Comparison of ENCODE assay signal across 9 cellular contexts in genomic region chr18:37019157-37019571, GRCh38.
DNase-seq lines count a peak whose midpoint lies in the region; ATAC-seq, FAIRE-seq and TF ChIP-seq lines count a peak whose summit lies in the region.
"Had no signal": no experiment of that assay in that cellular context is flagged by ENCODE, and none has a peak within 500 bp of the region (broad histone marks: within the 10 kb centered on the region; RNA-seq: fewer than 3 reads in every experiment).

No MANE protein-coding gene starts in this region.

- no peak overlapping the region for H3K4me3 ChIP-seq in SK-N-SH (ENCODE audit: low read depth in 2 of 2, low read length in 1 of 2)
- no peak overlapping the region for H3K4me3 ChIP-seq in keratinocyte (ENCODE audit: control insufficient read depth in 2 of 3, extremely low read depth in 1 of 3, insufficient read depth in 2 of 3, low read depth in 1 of 3, low read length in 3 of 3)
- no peak overlapping the region for H3K4me3 ChIP-seq in adrenal gland
- H3K4me3 ChIP-seq in small intestine (ENCODE audit: low read depth in 1 of 2, low read length in 2 of 2): no peak overlapping the region
- H3K4me3 ChIP-seq in thyroid gland (replicated peaks in 1 of 3): no peak overlapping the region
- H3K4me3 ChIP-seq: K562 had no signal

- H3K9ac ChIP-seq in SK-N-SH (no peak overlapping the region), keratinocyte (ENCODE audit: control insufficient read depth, extremely low read depth, insufficient read depth, low read length) (no peak overlapping the region)

- DNase-seq in DMS 273 (lab: John Stamatoyannopoulos, UW; ENCODE audit: unreplicated experiment) (peak; percentile 80), LHCN-M2 (ENCODE audit: low read depth) (peak; percentile 11), SK-N-SH (peak; percentile 4), keratinocyte (ENCODE audit: low read depth, low spot score) (peak; percentile 9), adrenal gland (no peak), small intestine (no peak), thyroid gland (no peak)

- CTCF ChIA-PET in SK-N-SH (lab: Yijun Ruan, JAX): interaction anchor here (0.5 to 0.9 kb wide), 3 partner anchors 12 to 232 kb away, joined by 3 read pairs; no protein-coding TSS in a partner anchor

- H3K4me1 ChIP-seq in SK-N-SH (ENCODE audit: control insufficient read depth in 1 of 2, insufficient read depth in 2 of 2, low read depth in 1 of 2, low read length in 1 of 2) (no peaks in the 10 kb centered on the region; a peak in 1 of 4 replicates), keratinocyte (ENCODE audit: control insufficient read depth, extremely low read depth, insufficient read depth, low read length) (peaks cover 3% of the 10 kb centered on the region), adrenal gland (replicated peaks in 1 of 2) (no peaks in the 10 kb centered on the region), small intestine (ENCODE audit: control insufficient read depth in 2 of 2, insufficient read depth in 1 of 2, low read depth in 1 of 2, low read length in 1 of 2) (no peaks in the 10 kb centered on the region), thyroid gland (no peaks in the 10 kb centered on the region)

- no peak for ATAC-seq in GM19463 (IDR thresholded peaks at IDR 0.05; ENCODE audit: unreplicated experiment)
- ATAC-seq: K562 had no signal

- peak; percentile 61 for TF ChIP-seq RAD21 in SK-N-SH (IDR thresholded peaks at IDR 0.05; ENCODE audit: low read length)

- H3K9me3 ChIP-seq in SK-N-SH (no peaks in the 10 kb centered on the region), keratinocyte (ENCODE audit: control insufficient read depth, low read depth, low read length) (no peaks in the 10 kb centered on the region), adrenal gland (replicated peaks in 1 of 3) (peaks cover 0 to 9% (median 0%) of the 10 kb centered on the region in 3 donors), small intestine (ENCODE audit: control insufficient read depth, low read depth) (no peaks in the 10 kb centered on the region), thyroid gland (no peaks in the 10 kb centered on the region)

- TF ChIP-seq CTCF in SK-N-SH (IDR thresholded peaks at IDR 0.05) (peak; percentile 27), keratinocyte (optimal IDR thresholded peaks at IDR 0.05 in 1 of 3, IDR thresholded peaks at IDR 0.05 in 1 of 3, conservative IDR thresholded peaks at IDR 0.05 in 1 of 3; ENCODE audit: extremely low read depth in 1 of 3, insufficient read depth in 2 of 3, low read length in 3 of 3) (peak; percentile 63 to 78 (median 64)), adrenal gland (IDR thresholded peaks at IDR 0.05) (no peak), thyroid gland (IDR thresholded peaks at IDR 0.05) (peak in 1 of 6 experiments; percentile 11)

- H3K27ac ChIP-seq in SK-N-SH (ENCODE audit: low read depth in 2 of 2, low read length in 1 of 2): no peak overlapping the region
- no peak overlapping the region for H3K27ac ChIP-seq in keratinocyte (ENCODE audit: control insufficient read depth, insufficient read depth, low read length)
- H3K27ac ChIP-seq in adrenal gland: no peak overlapping the region
- no peak overlapping the region for H3K27ac ChIP-seq in small intestine (ENCODE audit: low read depth in 1 of 2, low read length in 1 of 2)
- H3K27ac ChIP-seq in thyroid gland: no peak overlapping the region

- H3K9me2 ChIP-seq in SK-N-SH: no peaks in the 10 kb centered on the region

- dilution Hi-C loops in keratinocyte (cut with MboI; ENCODE audit: extremely low pct_ligation_motif_present, low sequenced_read_pairs): no loop called here

- no peaks in the 10 kb centered on the region for H3K79me2 ChIP-seq in SK-N-SH (ENCODE audit: insufficient read depth)
- no peaks in the 10 kb centered on the region for H3K79me2 ChIP-seq in keratinocyte (ENCODE audit: control insufficient read depth, insufficient read depth, low read length)

- H3K4me2 ChIP-seq in SK-N-SH: no peak overlapping the region
- H3K4me2 ChIP-seq in keratinocyte (ENCODE audit: control insufficient read depth, extremely low read depth, insufficient read depth, low read depth, low read length): no peak overlapping the region

- H3K36me3 ChIP-seq in SK-N-SH (replicated peaks in 1 of 2; ENCODE audit: control insufficient read depth in 1 of 2, insufficient read depth in 2 of 2, low read length in 1 of 2): peaks cover 0 to 4% of the 10 kb centered on the region in 2 experiments
- no peaks in the 10 kb centered on the region for H3K36me3 ChIP-seq in keratinocyte (ENCODE audit: control insufficient read depth in 2 of 2, extremely low read depth in 1 of 2, insufficient read depth in 2 of 2, low read length in 2 of 2)
- no peaks in the 10 kb centered on the region for H3K36me3 ChIP-seq in adrenal gland (replicated peaks in 1 of 2)
- H3K36me3 ChIP-seq in small intestine (ENCODE audit: control insufficient read depth in 2 of 2, insufficient read depth in 2 of 2, low read length in 2 of 2): peaks cover 0 to 2% of the 10 kb centered on the region in 2 donors
- no peaks in the 10 kb centered on the region for H3K36me3 ChIP-seq in thyroid gland

- H3F3A ChIP-seq in SK-N-SH (replicated peaks; ENCODE audit: insufficient read depth): no peaks in the 10 kb centered on the region

- FAIRE-seq in keratinocyte (lab: Jason Lieb, UNC) (peak; percentile 99), small intestine (lab: Jason Lieb, UNC) (no peak)
- FAIRE-seq: K562 had no signal

- intact Hi-C loops in adrenal gland (cut with DNase I): no loop called here
- intact Hi-C loops in thyroid gland (cut with DNase I): no loop called here

- H2AFZ ChIP-seq in SK-N-SH (ENCODE audit: low read depth) (no peak overlapping the region), keratinocyte (ENCODE audit: control insufficient read depth, low read length) (no peak overlapping the region)

- POLR2A ChIA-PET in SK-N-SH (lab: Yijun Ruan, JAX): no interaction called here

- TF ChIP-seq EP300 in SK-N-SH (IDR thresholded peaks at IDR 0.05; ENCODE audit: borderline replicate concordance in 1 of 2, low read depth in 1 of 2, low read length in 1 of 2): no peak

- no peaks in the 10 kb centered on the region for H3K27me3 ChIP-seq in SK-N-SH (ENCODE audit: insufficient read depth)
- H3K27me3 ChIP-seq in keratinocyte (ENCODE audit: control insufficient read depth, extremely low read depth, insufficient read depth, low read length): no peaks in the 10 kb centered on the region
- no peaks in the 10 kb centered on the region for H3K27me3 ChIP-seq in adrenal gland
- no peaks in the 10 kb centered on the region for H3K27me3 ChIP-seq in small intestine (ENCODE audit: control insufficient read depth in 2 of 2, insufficient read depth in 2 of 2, low read length in 2 of 2)
- no peaks in the 10 kb centered on the region for H3K27me3 ChIP-seq in thyroid gland

- H4K20me1 ChIP-seq in SK-N-SH (ENCODE audit: insufficient read depth) (no peaks in the 10 kb centered on the region), keratinocyte (ENCODE audit: control insufficient read depth, extremely low read depth, insufficient read depth, low read length) (no peaks in the 10 kb centered on the region)

- WGBS in SK-N-SH (ENCODE audit: low lambda C conversion rate): 69% methylated on average over 5 of the region's 5 CpGs
- WGBS in adrenal gland, 4 donors: 83 to 94% (median 90%) methylated on average over 3 to 5 of the region's 5 CpGs
- 82 to 90% (median 83%) methylated on average over 5 of the region's 5 CpGs for WGBS in small intestine, 3 donors
- 50 to 72% methylated on average over 4 to 5 of the region's 5 CpGs for WGBS in thyroid gland, 2 donors

- TF ChIP-seq POLR2A in adrenal gland (IDR thresholded peaks at IDR 0.05) (no peak), thyroid gland (IDR thresholded peaks at IDR 0.05) (no peak)

- H3K9me1 ChIP-seq in keratinocyte (ENCODE audit: control insufficient read depth, extremely low read depth, insufficient read depth, low read length): no peaks in the 10 kb centered on the region

TF ChIP-seq in SK-N-SH, 30 proteins besides CTCF, POLR2A, EP300 and RAD21 (continues in another document):
- TF ChIP-seq GATA2 (CRISPR knock-in tag; IDR thresholded peaks at IDR 0.05) (no peak), YY1 (IDR thresholded peaks at IDR 0.05; ENCODE audit: low read depth) (no peak), POLR2AphosphoS5 (IDR thresholded peaks at IDR 0.05; ENCODE audit: low read depth, low read length) (no peak)
- TF ChIP-seq, protein P1, sequence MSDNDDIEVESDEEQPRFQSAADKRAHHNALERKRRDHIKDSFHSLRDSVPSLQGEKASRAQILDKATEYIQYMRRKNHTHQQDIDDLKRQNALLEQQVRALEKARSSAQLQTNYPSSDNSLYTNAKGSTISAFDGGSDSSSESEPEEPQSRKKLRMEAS (IDR thresholded peaks at IDR 0.05; ENCODE audit: low read depth): no peak
- TF ChIP-seq, protein P2, sequence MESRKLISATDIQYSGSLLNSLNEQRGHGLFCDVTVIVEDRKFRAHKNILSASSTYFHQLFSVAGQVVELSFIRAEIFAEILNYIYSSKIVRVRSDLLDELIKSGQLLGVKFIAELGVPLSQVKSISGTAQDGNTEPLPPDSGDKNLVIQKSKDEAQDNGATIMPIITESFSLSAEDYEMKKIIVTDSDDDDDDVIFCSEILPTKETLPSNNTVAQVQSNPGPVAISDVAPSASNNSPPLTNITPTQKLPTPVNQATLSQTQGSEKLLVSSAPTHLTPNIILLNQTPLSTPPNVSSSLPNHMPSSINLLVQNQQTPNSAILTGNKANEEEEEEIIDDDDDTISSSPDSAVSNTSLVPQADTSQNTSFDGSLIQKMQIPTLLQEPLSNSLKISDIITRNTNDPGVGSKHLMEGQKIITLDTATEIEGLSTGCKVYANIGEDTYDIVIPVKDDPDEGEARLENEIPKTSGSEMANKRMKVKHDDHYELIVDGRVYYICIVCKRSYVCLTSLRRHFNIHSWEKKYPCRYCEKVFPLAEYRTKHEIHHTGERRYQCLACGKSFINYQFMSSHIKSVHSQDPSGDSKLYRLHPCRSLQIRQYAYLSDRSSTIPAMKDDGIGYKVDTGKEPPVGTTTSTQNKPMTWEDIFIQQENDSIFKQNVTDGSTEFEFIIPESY (IDR thresholded peaks at IDR 0.05; ENCODE audit: borderline replicate concordance, low read depth): no peak
- TF ChIP-seq, protein P3, sequence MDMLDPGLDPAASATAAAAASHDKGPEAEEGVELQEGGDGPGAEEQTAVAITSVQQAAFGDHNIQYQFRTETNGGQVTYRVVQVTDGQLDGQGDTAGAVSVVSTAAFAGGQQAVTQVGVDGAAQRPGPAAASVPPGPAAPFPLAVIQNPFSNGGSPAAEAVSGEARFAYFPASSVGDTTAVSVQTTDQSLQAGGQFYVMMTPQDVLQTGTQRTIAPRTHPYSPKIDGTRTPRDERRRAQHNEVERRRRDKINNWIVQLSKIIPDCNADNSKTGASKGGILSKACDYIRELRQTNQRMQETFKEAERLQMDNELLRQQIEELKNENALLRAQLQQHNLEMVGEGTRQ (IDR thresholded peaks at IDR 0.05; ENCODE audit: borderline replicate concordance, low read depth, low read length): no peak
- TF ChIP-seq, protein P4, sequence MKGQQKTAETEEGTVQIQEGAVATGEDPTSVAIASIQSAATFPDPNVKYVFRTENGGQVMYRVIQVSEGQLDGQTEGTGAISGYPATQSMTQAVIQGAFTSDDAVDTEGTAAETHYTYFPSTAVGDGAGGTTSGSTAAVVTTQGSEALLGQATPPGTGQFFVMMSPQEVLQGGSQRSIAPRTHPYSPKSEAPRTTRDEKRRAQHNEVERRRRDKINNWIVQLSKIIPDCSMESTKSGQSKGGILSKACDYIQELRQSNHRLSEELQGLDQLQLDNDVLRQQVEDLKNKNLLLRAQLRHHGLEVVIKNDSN (IDR thresholded peaks at IDR 0.05; ENCODE audit: borderline replicate concordance, low read depth): no peak

Comparison
In these comparisons a context has a peak if more than half of its experiments do, and no peak if none do; other contexts are left out.
1. DNase-seq: peak in DMS 273 (single experiment), LHCN-M2 (single experiment), SK-N-SH (single experiment) and keratinocyte (single experiment); none in adrenal gland (0 of 7), small intestine (single experiment) and thyroid gland (0 of 2).
2. CTCF ChIP-seq: peak in SK-N-SH (single experiment) and keratinocyte (3 of 3); none in adrenal gland (0 of 6).